1 cellular context compared by ENCODE assay signal in the genomic region with DNA sequence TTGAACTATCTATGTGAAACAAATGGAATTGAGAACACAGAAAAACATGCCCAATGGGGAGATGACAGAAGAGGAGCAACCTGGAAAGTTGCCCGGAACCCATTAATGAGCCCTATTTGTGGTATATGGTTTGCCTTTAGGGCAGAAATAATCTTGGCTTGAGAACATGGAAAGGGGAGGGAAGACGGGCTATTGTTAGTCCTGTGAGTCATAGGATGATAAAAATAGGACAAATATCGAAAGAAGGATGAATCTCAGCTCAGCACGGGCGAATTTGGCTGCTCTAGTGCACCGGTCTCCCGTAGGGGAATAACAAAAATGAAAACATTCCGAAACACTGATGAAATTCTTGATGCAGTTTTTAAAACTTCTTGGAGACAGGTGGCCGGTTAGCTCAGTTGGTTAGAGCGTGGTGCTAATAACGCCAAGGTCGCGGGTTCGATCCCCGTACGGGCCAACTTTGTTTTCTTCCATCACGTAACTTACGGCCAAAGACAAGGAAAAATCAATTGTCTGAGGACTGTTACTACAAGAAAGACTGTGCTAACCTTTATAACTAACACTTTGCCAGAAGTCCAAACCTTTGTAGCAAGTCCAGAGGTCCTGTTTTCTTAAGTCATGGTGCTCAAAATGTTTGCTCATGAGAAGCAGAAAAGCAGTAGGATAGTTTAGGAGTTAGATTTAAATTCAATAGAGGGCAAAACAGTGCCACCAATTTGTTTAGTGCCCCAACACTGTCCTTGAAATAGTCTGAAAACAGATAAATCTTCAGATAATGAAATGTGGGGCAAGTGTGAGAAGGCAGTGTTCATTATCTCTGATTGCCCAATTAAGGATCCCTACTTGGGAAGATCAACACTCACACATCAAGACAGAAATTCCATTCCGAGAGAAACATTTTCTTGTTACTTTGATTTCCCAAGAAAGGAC.
TF ChIP-seq lines count a peak whose summit lies in the region.

No MANE protein-coding gene starts in this region.

TF ChIP-seq in K562, 482 proteins besides CTCF, POLR2A, EP300 and RAD21 (continued from another document and continues in another):
- TF ChIP-seq AFF4 (CRISPR knock-in tag; IDR thresholded peaks at IDR 0.05) (peak; percentile 83; the same call in 1 of the 2 replicates), HDAC6 (IDR thresholded peaks at IDR 0.05; ENCODE audit: low read depth, low read length) (no peak), SMAD3 (CRISPR knock-in tag; conservative IDR thresholded peaks at IDR 0.05) (0 out of 2 replicates have a peak, but pooled peaks have one; percentile 6), RCOR1 (IDR thresholded peaks at IDR 0.05; ENCODE audit: borderline replicate concordance in 1 of 2, low read depth in 2 of 2, low read length in 2 of 2) (peak in 1 of 2 experiments; percentile 87; a peak in 2 of 4 replicates), CEBPB (tag; IDR thresholded peaks at IDR 0.05) (peak; percentile 39; the same call in 1 of the 2 replicates), ELF4 (CRISPR knock-in tag; IDR thresholded peaks at IDR 0.05) (peak; percentile 5; the same call in 1 of the 2 replicates), SP1 (CRISPR knock-in tag; IDR thresholded peaks at IDR 0.05) (peak; percentile 80), NCOA2 (IDR thresholded peaks at IDR 0.05; ENCODE audit: partially characterized antibody in 2 of 2) (peak in 1 of 2 experiments; percentile 88), EP400 (IDR thresholded peaks at IDR 0.05) (peak; percentile 59; the same call in 1 of the 2 replicates), MTF1 (CRISPR knock-in tag; IDR thresholded peaks at IDR 0.05; ENCODE audit: borderline replicate concordance) (0 out of 2 replicates have a peak, but pooled peaks have one; percentile 12), ZNF592 (IDR thresholded peaks at IDR 0.05) (peak; percentile 90), RBM14 (IDR thresholded peaks at IDR 0.05; ENCODE audit: borderline replicate concordance, insufficient read depth, low read depth, low read length) (no peak), ATF6 (CRISPR knock-in tag; IDR thresholded peaks at IDR 0.05) (0 out of 2 replicates have a peak, but pooled peaks have one; percentile 66), STAG1 (CRISPR knock-in tag; IDR thresholded peaks at IDR 0.05; ENCODE audit: borderline replicate concordance) (no peak), RB1 (IDR thresholded peaks at IDR 0.05; ENCODE audit: low read depth) (0 out of 2 replicates have a peak, but pooled peaks have one; percentile 59), RBFOX2 (IDR thresholded peaks at IDR 0.05; ENCODE audit: low read depth, low read length) (no peak), HBP1 (CRISPR knock-in tag; IDR thresholded peaks at IDR 0.05) (no peak), ARID3A (IDR thresholded peaks at IDR 0.05; ENCODE audit: borderline replicate concordance, low read depth, low read length) (peak; percentile 52; the same call in 1 of the 2 replicates), CSDE1 (IDR thresholded peaks at IDR 0.05) (peak; percentile 12 to 81; a peak in 3 of 4 replicates), POLR3G (IDR thresholded peaks at IDR 0.05; ENCODE audit: extremely low read depth, insufficient read length, insufficient replicate concordance) (peak; percentile 96), ZNF766 (CRISPR knock-in tag; conservative IDR thresholded peaks at IDR 0.05) (no peak)
- TF ChIP-seq, protein P1, sequence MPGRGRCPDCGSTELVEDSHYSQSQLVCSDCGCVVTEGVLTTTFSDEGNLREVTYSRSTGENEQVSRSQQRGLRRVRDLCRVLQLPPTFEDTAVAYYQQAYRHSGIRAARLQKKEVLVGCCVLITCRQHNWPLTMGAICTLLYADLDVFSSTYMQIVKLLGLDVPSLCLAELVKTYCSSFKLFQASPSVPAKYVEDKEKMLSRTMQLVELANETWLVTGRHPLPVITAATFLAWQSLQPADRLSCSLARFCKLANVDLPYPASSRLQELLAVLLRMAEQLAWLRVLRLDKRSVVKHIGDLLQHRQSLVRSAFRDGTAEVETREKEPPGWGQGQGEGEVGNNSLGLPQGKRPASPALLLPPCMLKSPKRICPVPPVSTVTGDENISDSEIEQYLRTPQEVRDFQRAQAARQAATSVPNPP (IDR thresholded peaks at IDR 0.05; ENCODE audit: borderline replicate concordance, insufficient read depth, insufficient read length): no peak
- TF ChIP-seq, protein P2, sequence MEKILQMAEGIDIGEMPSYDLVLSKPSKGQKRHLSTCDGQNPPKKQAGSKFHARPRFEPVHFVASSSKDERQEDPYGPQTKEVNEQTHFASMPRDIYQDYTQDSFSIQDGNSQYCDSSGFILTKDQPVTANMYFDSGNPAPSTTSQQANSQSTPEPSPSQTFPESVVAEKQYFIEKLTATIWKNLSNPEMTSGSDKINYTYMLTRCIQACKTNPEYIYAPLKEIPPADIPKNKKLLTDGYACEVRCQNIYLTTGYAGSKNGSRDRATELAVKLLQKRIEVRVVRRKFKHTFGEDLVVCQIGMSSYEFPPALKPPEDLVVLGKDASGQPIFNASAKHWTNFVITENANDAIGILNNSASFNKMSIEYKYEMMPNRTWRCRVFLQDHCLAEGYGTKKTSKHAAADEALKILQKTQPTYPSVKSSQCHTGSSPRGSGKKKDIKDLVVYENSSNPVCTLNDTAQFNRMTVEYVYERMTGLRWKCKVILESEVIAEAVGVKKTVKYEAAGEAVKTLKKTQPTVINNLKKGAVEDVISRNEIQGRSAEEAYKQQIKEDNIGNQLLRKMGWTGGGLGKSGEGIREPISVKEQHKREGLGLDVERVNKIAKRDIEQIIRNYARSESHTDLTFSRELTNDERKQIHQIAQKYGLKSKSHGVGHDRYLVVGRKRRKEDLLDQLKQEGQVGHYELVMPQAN (IDR thresholded peaks at IDR 0.05; ENCODE audit: borderline replicate concordance): 0 out of 2 replicates have a peak, but pooled peaks have one; percentile 26
- TF ChIP-seq, protein P3, sequence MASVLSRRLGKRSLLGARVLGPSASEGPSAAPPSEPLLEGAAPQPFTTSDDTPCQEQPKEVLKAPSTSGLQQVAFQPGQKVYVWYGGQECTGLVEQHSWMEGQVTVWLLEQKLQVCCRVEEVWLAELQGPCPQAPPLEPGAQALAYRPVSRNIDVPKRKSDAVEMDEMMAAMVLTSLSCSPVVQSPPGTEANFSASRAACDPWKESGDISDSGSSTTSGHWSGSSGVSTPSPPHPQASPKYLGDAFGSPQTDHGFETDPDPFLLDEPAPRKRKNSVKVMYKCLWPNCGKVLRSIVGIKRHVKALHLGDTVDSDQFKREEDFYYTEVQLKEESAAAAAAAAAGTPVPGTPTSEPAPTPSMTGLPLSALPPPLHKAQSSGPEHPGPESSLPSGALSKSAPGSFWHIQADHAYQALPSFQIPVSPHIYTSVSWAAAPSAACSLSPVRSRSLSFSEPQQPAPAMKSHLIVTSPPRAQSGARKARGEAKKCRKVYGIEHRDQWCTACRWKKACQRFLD (CRISPR knock-in tag; IDR thresholded peaks at IDR 0.05): peak; percentile 21; the same call in 1 of the 2 replicates
- TF ChIP-seq, protein P4, sequence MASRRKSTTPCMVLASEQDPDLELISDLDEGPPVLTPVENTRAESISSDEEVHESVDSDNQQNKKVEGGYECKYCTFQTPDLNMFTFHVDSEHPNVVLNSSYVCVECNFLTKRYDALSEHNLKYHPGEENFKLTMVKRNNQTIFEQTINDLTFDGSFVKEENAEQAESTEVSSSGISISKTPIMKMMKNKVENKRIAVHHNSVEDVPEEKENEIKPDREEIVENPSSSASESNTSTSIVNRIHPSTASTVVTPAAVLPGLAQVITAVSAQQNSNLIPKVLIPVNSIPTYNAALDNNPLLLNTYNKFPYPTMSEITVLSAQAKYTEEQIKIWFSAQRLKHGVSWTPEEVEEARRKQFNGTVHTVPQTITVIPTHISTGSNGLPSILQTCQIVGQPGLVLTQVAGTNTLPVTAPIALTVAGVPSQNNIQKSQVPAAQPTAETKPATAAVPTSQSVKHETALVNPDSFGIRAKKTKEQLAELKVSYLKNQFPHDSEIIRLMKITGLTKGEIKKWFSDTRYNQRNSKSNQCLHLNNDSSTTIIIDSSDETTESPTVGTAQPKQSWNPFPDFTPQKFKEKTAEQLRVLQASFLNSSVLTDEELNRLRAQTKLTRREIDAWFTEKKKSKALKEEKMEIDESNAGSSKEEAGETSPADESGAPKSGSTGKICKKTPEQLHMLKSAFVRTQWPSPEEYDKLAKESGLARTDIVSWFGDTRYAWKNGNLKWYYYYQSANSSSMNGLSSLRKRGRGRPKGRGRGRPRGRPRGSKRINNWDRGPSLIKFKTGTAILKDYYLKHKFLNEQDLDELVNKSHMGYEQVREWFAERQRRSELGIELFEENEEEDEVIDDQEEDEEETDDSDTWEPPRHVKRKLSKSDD (conservative IDR thresholded peaks at IDR 0.05; ENCODE audit: low read length): 0 out of 2 replicates have a peak, but pooled peaks have one; percentile 61
